1 cellular context compared by ENCODE assay signal in the genomic region with DNA sequence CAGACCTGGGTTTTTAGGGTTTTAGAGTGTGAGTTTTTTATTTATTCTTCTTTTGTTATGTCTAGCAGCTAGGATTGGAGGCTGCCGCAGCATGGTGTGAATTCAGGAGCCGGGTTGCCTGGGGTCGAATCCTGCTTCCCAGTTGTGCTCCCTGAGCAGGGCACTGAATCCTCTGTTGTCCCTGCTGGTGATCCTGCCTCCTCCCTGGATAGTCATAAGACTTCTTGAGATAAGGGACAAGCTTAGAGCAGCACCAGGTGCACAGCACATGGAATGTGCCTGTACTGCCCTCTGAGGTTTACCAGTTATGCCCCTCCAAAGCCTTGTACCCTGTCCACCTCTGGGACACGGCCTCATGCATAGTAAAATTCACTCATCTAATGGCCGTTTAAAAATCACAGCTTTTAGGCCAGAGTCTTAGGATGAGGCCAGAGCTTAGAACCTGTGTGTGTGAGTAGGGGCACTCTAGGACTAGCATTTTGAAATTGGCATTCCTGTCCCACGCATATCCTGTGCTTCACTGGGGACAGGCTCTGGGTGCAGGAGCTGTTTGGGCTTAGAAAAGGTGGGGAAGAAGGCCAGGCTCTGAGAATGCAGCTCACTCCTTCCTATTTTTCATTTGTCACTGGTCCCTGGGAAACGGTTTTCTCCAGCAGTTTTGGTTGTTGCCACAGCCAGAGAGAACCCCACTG.
TF ChIP-seq lines count a peak whose summit lies in the region.

No MANE protein-coding gene starts in this region.

TF ChIP-seq in K562, 482 proteins besides CTCF, POLR2A, EP300 and RAD21:
- 0 out of 2 replicates have a peak, but pooled peaks have one; percentile 26 for TF ChIP-seq ZNF263 (CRISPR knock-in tag; IDR thresholded peaks at IDR 0.05; ENCODE audit: borderline replicate concordance)
- TF ChIP-seq, protein P1, sequence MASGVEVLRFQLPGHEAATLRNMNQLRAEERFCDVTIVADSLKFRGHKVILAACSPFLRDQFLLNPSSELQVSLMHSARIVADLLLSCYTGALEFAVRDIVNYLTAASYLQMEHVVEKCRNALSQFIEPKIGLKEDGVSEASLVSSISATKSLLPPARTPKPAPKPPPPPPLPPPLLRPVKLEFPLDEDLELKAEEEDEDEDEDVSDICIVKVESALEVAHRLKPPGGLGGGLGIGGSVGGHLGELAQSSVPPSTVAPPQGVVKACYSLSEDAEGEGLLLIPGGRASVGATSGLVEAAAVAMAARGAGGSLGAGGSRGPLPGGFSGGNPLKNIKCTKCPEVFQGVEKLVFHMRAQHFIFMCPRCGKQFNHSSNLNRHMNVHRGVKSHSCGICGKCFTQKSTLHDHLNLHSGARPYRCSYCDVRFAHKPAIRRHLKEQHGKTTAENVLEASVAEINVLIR (CRISPR knock-in tag; IDR thresholded peaks at IDR 0.05): no peak
